Comparison of ENCODE assay signal across 2 cellular contexts in genomic region chr12:53824001-53824716, GRCh38.
A peak's percentile ranks its signal among the peaks of the same experiment; 100 is the strongest.
TF ChIP-seq lines count a peak whose summit lies in the region.

No MANE protein-coding gene starts in this region.

TF ChIP-seq in IMR-90, 13 proteins besides CTCF, POLR2A, EP300 and RAD21 (continued from another document):
- 0 out of 2 replicates have a peak, but pooled peaks have one; percentile 17 for TF ChIP-seq MAFK (IDR thresholded peaks at IDR 0.05; ENCODE audit: low read depth, low read length)
- TF ChIP-seq CEBPB (IDR thresholded peaks at IDR 0.05; ENCODE audit: low read depth, low read length) = no peak

TF ChIP-seq in K562, 482 proteins besides CTCF, POLR2A, EP300 and RAD21 (continued from another document):
- TF ChIP-seq NR2C2 (CRISPR knock-in tag; IDR thresholded peaks at IDR 0.05) = no peak
- TF ChIP-seq NR2C2 (tag; IDR thresholded peaks at IDR 0.05) = no peak
- TF ChIP-seq HDAC2 (IDR thresholded peaks at IDR 0.05) = no peak
- no peak for TF ChIP-seq MED1 (CRISPR knock-in tag; IDR thresholded peaks at IDR 0.05; ENCODE audit: borderline replicate concordance)
- no peak for TF ChIP-seq RHOXF2B (CRISPR knock-in tag; conservative IDR thresholded peaks at IDR 0.05)
- TF ChIP-seq, protein P1, sequence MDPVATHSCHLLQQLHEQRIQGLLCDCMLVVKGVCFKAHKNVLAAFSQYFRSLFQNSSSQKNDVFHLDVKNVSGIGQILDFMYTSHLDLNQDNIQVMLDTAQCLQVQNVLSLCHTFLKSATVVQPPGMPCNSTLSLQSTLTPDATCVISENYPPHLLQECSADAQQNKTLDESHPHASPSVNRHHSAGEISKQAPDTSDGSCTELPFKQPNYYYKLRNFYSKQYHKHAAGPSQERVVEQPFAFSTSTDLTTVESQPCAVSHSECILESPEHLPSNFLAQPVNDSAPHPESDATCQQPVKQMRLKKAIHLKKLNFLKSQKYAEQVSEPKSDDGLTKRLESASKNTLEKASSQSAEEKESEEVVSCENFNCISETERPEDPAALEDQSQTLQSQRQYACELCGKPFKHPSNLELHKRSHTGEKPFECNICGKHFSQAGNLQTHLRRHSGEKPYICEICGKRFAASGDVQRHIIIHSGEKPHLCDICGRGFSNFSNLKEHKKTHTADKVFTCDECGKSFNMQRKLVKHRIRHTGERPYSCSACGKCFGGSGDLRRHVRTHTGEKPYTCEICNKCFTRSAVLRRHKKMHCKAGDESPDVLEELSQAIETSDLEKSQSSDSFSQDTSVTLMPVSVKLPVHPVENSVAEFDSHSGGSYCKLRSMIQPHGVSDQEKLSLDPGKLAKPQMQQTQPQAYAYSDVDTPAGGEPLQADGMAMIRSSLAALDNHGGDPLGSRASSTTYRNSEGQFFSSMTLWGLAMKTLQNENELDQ (CRISPR knock-in tag; IDR thresholded peaks at IDR 0.05; ENCODE audit: borderline replicate concordance) = no peak
- no peak for TF ChIP-seq ZBED1 (IDR thresholded peaks at IDR 0.05)
- no peak for TF ChIP-seq FOXJ2 (tag; IDR thresholded peaks at IDR 0.05)
- TF ChIP-seq SIN3A (IDR thresholded peaks at IDR 0.05; ENCODE audit: borderline replicate concordance in 2 of 2, control insufficient read depth in 1 of 2, low read depth in 2 of 2, low read length in 2 of 2) = no peak
- TF ChIP-seq BDP1 (IDR thresholded peaks at IDR 0.05; ENCODE audit: insufficient read depth, insufficient read length) = no peak
- peak; percentile 77 for TF ChIP-seq MAFG (tag; conservative IDR thresholded peaks at IDR 0.05)
- TF ChIP-seq NR1H2 (CRISPR knock-in tag; IDR thresholded peaks at IDR 0.05) = no peak
